In genomic region chr2:174901075-174901474, GRCh38 we compare ENCODE assay signal across 12 cellular contexts.
DNase-seq lines count a peak whose midpoint lies in the region; ATAC-seq and TF ChIP-seq lines count a peak whose summit lies in the region.
"Had no signal": no experiment of that assay in that cellular context is flagged by ENCODE, and none has a peak within 500 bp of the region (broad histone marks: within the 10 kb centered on the region; RNA-seq: fewer than 3 reads in every experiment).

No MANE protein-coding gene starts in this region.

- peaks cover 22% of the 10 kb centered on the region for H3K4me1 Mint-ChIP-seq in activated naive CD4-positive, alpha-beta T cell treated with anti-CD3 and anti-CD28 coated beads, Interleukin-2, amount 10 ng/mL, durations not matched to agents 7 days and 5 days

- CTCF ChIA-PET in activated naive CD4-positive, alpha-beta T cell treated with anti-CD3 and anti-CD28 coated beads, Interleukin-2, amount 10 ng/mL, durations not matched to agents 7 days and 5 days (lab: Charles Lee): interaction anchor here (0.7 to 2.7 kb wide), 3 partner anchors 11 to 151 kb away, joined by 3 to 11 read pairs (median 3); no protein-coding TSS in a partner anchor

- no peak for TF ChIP-seq POLR2A in suprapubic skin (IDR thresholded peaks at IDR 0.05)

- no peaks in the 10 kb centered on the region for H3K9me3 Mint-ChIP-seq in activated naive CD4-positive, alpha-beta T cell treated with anti-CD3 and anti-CD28 coated beads, Interleukin-2, amount 10 ng/mL, durations not matched to agents 7 days and 5 days

- no peaks in the 10 kb centered on the region for H3K36me3 ChIP-seq in suprapubic skin

- no peaks in the 10 kb centered on the region for H3K36me3 Mint-ChIP-seq in activated naive CD4-positive, alpha-beta T cell treated with anti-CD3 and anti-CD28 coated beads, Interleukin-2, amount 10 ng/mL, durations not matched to agents 7 days and 5 days

- H3K4me3 ChIP-seq in suprapubic skin: no peak overlapping the region

- no peaks in the 10 kb centered on the region for H3K9me3 ChIP-seq in suprapubic skin

- H3K27ac Mint-ChIP-seq in activated naive CD4-positive, alpha-beta T cell treated with anti-CD3 and anti-CD28 coated beads, Interleukin-2, amount 10 ng/mL, durations not matched to agents 7 days and 5 days: peak overlapping the region; percentile 82

- no peak for TF ChIP-seq CTCF in suprapubic skin (IDR thresholded peaks at IDR 0.05)

- ATAC-seq in GM18502 (IDR thresholded peaks at IDR 0.05; ENCODE audit: poor library complexity, unreplicated experiment): no peak

- intact Hi-C loops in head of caudate nucleus (cut with DNase I): no loop called here

- no peaks in the 10 kb centered on the region for H3K27me3 Mint-ChIP-seq in activated naive CD4-positive, alpha-beta T cell treated with anti-CD3 and anti-CD28 coated beads, Interleukin-2, amount 10 ng/mL, durations not matched to agents 7 days and 5 days

- no peak for TF ChIP-seq EP300 in suprapubic skin (IDR thresholded peaks at IDR 0.05)

- H3K4me1 ChIP-seq in suprapubic skin: no peaks in the 10 kb centered on the region

- no peaks in the 10 kb centered on the region for H3K27me3 ChIP-seq in suprapubic skin

- DNase-seq in activated naive CD4-positive, alpha-beta T cell treated with anti-CD3 and anti-CD28 coated beads, Interleukin-2, amount 10 ng/mL, durations not matched to agents 7 days and 5 days: peak; percentile 34
- no peak for DNase-seq in activated naive CD4-positive, alpha-beta T cell treated with anti-CD3 and anti-CD28 coated beads, Interleukin-2, amount 50 U/mL, for 16 hours
- DNase-seq in activated T-cell treated with anti-CD3 and anti-CD28 coated beads, Interleukin-2, amount 50 U/mL, for 1 hour: peak; percentile 20
- DNase-seq in head of caudate nucleus (peak in 22 of 42 donors; percentile 6 to 65 (median 28)), DMS153 treated with DMSO at 0.1 percent for 48 hours (lab: John Stamatoyannopoulos, UW; ENCODE audit: unreplicated experiment) (no peak), suprapubic skin (ENCODE audit: low spot score in 2 of 2) (no peak)
- DNase-seq: midbrain, NCI-H226 had no signal

- peak overlapping the region; percentile 36 for H3K27ac ChIP-seq in temporal lobe (ENCODE audit: low read depth, low read length)
- H3K27ac ChIP-seq in suprapubic skin: no peak overlapping the region
- H3K27ac ChIP-seq: C4-2B, VCaP had no signal

- WGBS in suprapubic skin: 58% methylated on average over 4 of the region's 4 CpGs

- H3K4me3 Mint-ChIP-seq in activated naive CD4-positive, alpha-beta T cell treated with anti-CD3 and anti-CD28 coated beads, Interleukin-2, amount 10 ng/mL, durations not matched to agents 7 days and 5 days: peak overlapping the region; percentile 37

Comparison
In these comparisons a context has a peak if more than half of its experiments do, and no peak if none do; other contexts are left out.
1. DNase-seq: peak in activated naive CD4-positive, alpha-beta T cell treated with anti-CD3 and anti-CD28 coated beads, Interleukin-2, amount 10 ng/mL, durations not matched to agents 7 days and 5 days (single experiment), activated T-cell treated with anti-CD3 and anti-CD28 coated beads, Interleukin-2, amount 50 U/mL, for 1 hour (single experiment) and head of caudate nucleus (22 of 42); none in activated naive CD4-positive, alpha-beta T cell treated with anti-CD3 and anti-CD28 coated beads, Interleukin-2, amount 50 U/mL, for 16 hours (single experiment), DMS153 treated with DMSO at 0.1 percent for 48 hours (single experiment) and suprapubic skin (0 of 2).